In the genomic region with DNA sequence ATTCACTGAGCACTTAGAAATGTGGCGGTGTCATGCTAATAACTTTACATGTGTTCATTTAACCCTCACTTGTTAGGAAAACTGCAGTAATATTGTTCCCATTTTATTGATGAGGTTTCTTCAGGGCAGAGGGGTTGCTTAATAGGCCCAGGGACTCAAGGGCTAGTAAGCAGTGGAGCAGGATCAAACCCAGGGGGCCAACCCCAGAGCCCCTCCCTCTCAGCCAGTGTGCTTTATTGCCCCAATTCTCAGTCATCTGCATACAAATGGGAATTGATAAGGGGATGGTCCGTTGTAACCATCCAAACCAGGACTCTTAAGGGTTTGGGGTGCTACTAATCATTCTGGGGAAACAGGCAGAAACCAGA, we compare ENCODE assay signal across 11 cellular contexts.
A peak's percentile ranks its signal among the peaks of the same experiment; 100 is the strongest.
DNase-seq lines count a peak whose midpoint lies in the region; ATAC-seq and TF ChIP-seq lines count a peak whose summit lies in the region.
"Had no signal": no experiment of that assay in that cellular context is flagged by ENCODE, and none has a peak within 500 bp of the region (broad histone marks: within the 10 kb centered on the region; RNA-seq: fewer than 3 reads in every experiment).

No MANE protein-coding gene starts in this region.

- TF ChIP-seq POLR2A in erythroblast (IDR thresholded peaks at IDR 0.05; ENCODE audit: low read length): no peak

- DNase-seq in T-helper 1 cell: no peak
- no peak for DNase-seq in glutamatergic neuron
- DNase-seq in left colon: no peak
- no peak for DNase-seq in erythroblast (lab: John Stamatoyannopoulos, UW)
- DNase-seq: 8988T, NCI-H2171, upper lobe of right lung had no signal

- H3K9me2 ChIP-seq in SU-DHL-6 (replicated peaks; ENCODE audit: insufficient read depth, low read length): no peaks in the 10 kb centered on the region

- TF ChIP-seq CTCF in SU-DHL-6 (IDR thresholded peaks at IDR 0.05; ENCODE audit: insufficient read depth, low read length, poor library complexity, severe bottlenecking) (no peak), glutamatergic neuron (IDR thresholded peaks at IDR 0.05; ENCODE audit: partially characterized antibody, unreplicated experiment) (no peak), neutrophil (IDR thresholded peaks at IDR 0.05) (no peak)

- peak overlapping the region; percentile 66 for H3K4me3 Mint-ChIP-seq in T-helper 1 cell treated with Interleukin-12 subunit alpha and Interleukin-12 subunit beta and Interleukin-4 antibody, amounts not matched to agents 30 μg/mL and 1 μg/mL, for 36 hours
- no peak overlapping the region for H3K4me3 Mint-ChIP-seq in glutamatergic neuron (ENCODE audit: unreplicated experiment)

- no peaks in the 10 kb centered on the region for H3K27me3 Mint-ChIP-seq in T-helper 1 cell treated with Interleukin-12 subunit alpha and Interleukin-12 subunit beta and Interleukin-4 antibody, amounts not matched to agents 30 μg/mL and 1 μg/mL, for 36 hours (ENCODE audit: low read depth)
- H3K27me3 Mint-ChIP-seq in glutamatergic neuron (ENCODE audit: unreplicated experiment): peaks cover 3% of the 10 kb centered on the region

- peak overlapping the region; percentile 65 for H3K27ac ChIP-seq in SU-DHL-6 (ENCODE audit: low read depth, low read length)
- peak overlapping the region; percentile 33 for H3K27ac ChIP-seq in neutrophil

- intact Hi-C loops in left colon (cut with DNase I, micrococcal nuclease): no loop called here

- H3K36me3 Mint-ChIP-seq in T-helper 1 cell treated with Interleukin-12 subunit alpha and Interleukin-12 subunit beta and Interleukin-4 antibody, amounts not matched to agents 30 μg/mL and 1 μg/mL, for 36 hours (ENCODE audit: low read depth): peaks cover 47% of the 10 kb centered on the region
- H3K36me3 Mint-ChIP-seq in glutamatergic neuron (ENCODE audit: unreplicated experiment): no peaks in the 10 kb centered on the region

- H3K4me1 Mint-ChIP-seq in T-helper 1 cell treated with Interleukin-12 subunit alpha and Interleukin-12 subunit beta and Interleukin-4 antibody, amounts not matched to agents 30 μg/mL and 1 μg/mL, for 36 hours (ENCODE audit: low read depth): peaks cover 61% of the 10 kb centered on the region
- H3K4me1 Mint-ChIP-seq in glutamatergic neuron (ENCODE audit: low read depth, unreplicated experiment): peaks cover 15% of the 10 kb centered on the region

- peak overlapping the region; percentile 82 for H3K27ac Mint-ChIP-seq in T-helper 1 cell treated with Interleukin-12 subunit alpha and Interleukin-12 subunit beta and Interleukin-4 antibody, amounts not matched to agents 30 μg/mL and 1 μg/mL, for 36 hours
- H3K27ac Mint-ChIP-seq in glutamatergic neuron (ENCODE audit: unreplicated experiment): peak overlapping the region; percentile 89

- peak overlapping the region; percentile 45 for H3K9ac ChIP-seq in SU-DHL-6 (ENCODE audit: low read length)

- H2AFZ ChIP-seq in SU-DHL-6 (ENCODE audit: low read depth, low read length, severe bottlenecking): no peak overlapping the region

- H3K27me3 ChIP-seq in SU-DHL-6 (ENCODE audit: low read length) (no peaks in the 10 kb centered on the region), neutrophil (no peaks in the 10 kb centered on the region)
- H3K27me3 ChIP-seq: upper lobe of right lung had no signal

- no peaks in the 10 kb centered on the region; the same call in 1 of the 2 replicates for H4K20me1 ChIP-seq in SU-DHL-6 (ENCODE audit: low read depth, low read length)

- H3K9me3 Mint-ChIP-seq in T-helper 1 cell treated with Interleukin-12 subunit alpha and Interleukin-12 subunit beta and Interleukin-4 antibody, amounts not matched to agents 30 μg/mL and 1 μg/mL, for 36 hours: no peaks in the 10 kb centered on the region
- H3K9me3 Mint-ChIP-seq in glutamatergic neuron (ENCODE audit: unreplicated experiment): no peaks in the 10 kb centered on the region

- H3K36me3 ChIP-seq in SU-DHL-6 (ENCODE audit: low read length) (peaks cover 19% of the 10 kb centered on the region), neutrophil (no peaks in the 10 kb centered on the region)
- H3K36me3 ChIP-seq: upper lobe of right lung had no signal

- H3K4me3 ChIP-seq in SU-DHL-6 (ENCODE audit: insufficient read depth, low read length, poor library complexity, severe bottlenecking) (peak overlapping the region; percentile 30), neutrophil (ENCODE audit: low read depth in 1 of 2, low read length in 1 of 2) (no peak overlapping the region)
- H3K4me3 ChIP-seq: upper lobe of right lung had no signal

- H3K9me3 ChIP-seq in SU-DHL-6 (ENCODE audit: insufficient read depth, low read length): no peaks in the 10 kb centered on the region
- no peaks in the 10 kb centered on the region for H3K9me3 ChIP-seq in neutrophil
- H3K9me3 ChIP-seq: upper lobe of right lung had no signal

- peak overlapping the region; percentile 63 for H3K4me2 ChIP-seq in SU-DHL-6 (ENCODE audit: low read depth, low read length, poor library complexity, severe bottlenecking)

- H3F3A ChIP-seq in SU-DHL-6 (ENCODE audit: insufficient read depth): peaks cover 28% of the 10 kb centered on the region

- ATAC-seq in HG02938 (IDR thresholded peaks at IDR 0.05; ENCODE audit: unreplicated experiment) (no peak), left colon (no peak)

- H3K4me1 ChIP-seq in neutrophil (ENCODE audit: control insufficient read depth in 1 of 2, insufficient read depth in 1 of 2, low read depth in 1 of 2, low read length in 1 of 2): peaks cover 4 to 14% of the 10 kb centered on the region in 2 experiments

- H3K79me2 ChIP-seq in SU-DHL-6 (ENCODE audit: insufficient read depth, low read length): peaks cover 99% of the 10 kb centered on the region
